Comparison of ENCODE assay signal across 8 cellular contexts in genomic region chr9:136728548-136729123, GRCh38. TPM values are rescaled to one million over a fixed set of nuclear protein-coding genes. Genes with fewer than 3 reads are reported as not detected.
A peak's percentile ranks its signal among the peaks of the same experiment; 100 is the strongest.
DNase-seq lines count a peak whose midpoint lies in the region; ATAC-seq and TF ChIP-seq lines count a peak whose summit lies in the region.

No MANE protein-coding gene starts in this region.

- intact Hi-C loops in activated CD4-positive, alpha-beta memory T cell treated with anti-CD3 and anti-CD28 coated beads for 36 hours (cut with micrococcal nuclease): loop anchor here (2.0 kb wide), 1 partner anchor 28 kb away; no protein-coding TSS in a partner anchor

- ATAC-seq in GM18868 (IDR thresholded peaks at IDR 0.05; ENCODE audit: unreplicated experiment): peak; percentile 25
- ATAC-seq in HG03159 (IDR thresholded peaks at IDR 0.05; ENCODE audit: unreplicated experiment): peak; percentile 15

- no peak overlapping the region for H3K9ac ChIP-seq in parathyroid adenoma

- no peak overlapping the region for H3K27ac ChIP-seq in parathyroid adenoma

- DNase-seq in AG08396 (ENCODE audit: low spot score): peak; percentile 79
- no peak for DNase-seq in activated CD4-positive, alpha-beta memory T cell treated with anti-CD3 and anti-CD28 coated beads for 36 hours
- DNase-seq in glutamatergic neuron: peak; percentile 63
- no peak for DNase-seq in HuH-7 (ENCODE audit: low spot score)
- no peak for DNase-seq in NCI-H2171 treated with DMSO at 0.1 percent for 48 hours (lab: John Stamatoyannopoulos, UW)

- no peaks in the 10 kb centered on the region for H3K9me3 Mint-ChIP-seq in activated CD4-positive, alpha-beta memory T cell treated with anti-CD3 and anti-CD28 coated beads for 36 hours
- H3K9me3 Mint-ChIP-seq in glutamatergic neuron (ENCODE audit: unreplicated experiment): peaks cover 8% of the 10 kb centered on the region

- peak overlapping the region; percentile 63 for H3K4me3 Mint-ChIP-seq in activated CD4-positive, alpha-beta memory T cell treated with anti-CD3 and anti-CD28 coated beads for 36 hours
- peak overlapping the region; percentile 75 for H3K4me3 Mint-ChIP-seq in glutamatergic neuron (ENCODE audit: unreplicated experiment)

- no peaks in the 10 kb centered on the region for H3K27me3 ChIP-seq in parathyroid adenoma (ENCODE audit: control insufficient read depth, insufficient read depth, low read length)

- H3K27me3 Mint-ChIP-seq in activated CD4-positive, alpha-beta memory T cell treated with anti-CD3 and anti-CD28 coated beads for 36 hours: no peaks in the 10 kb centered on the region
- H3K27me3 Mint-ChIP-seq in glutamatergic neuron (ENCODE audit: unreplicated experiment): peaks cover 13% of the 10 kb centered on the region

- no peak overlapping the region for H3K27ac Mint-ChIP-seq in activated CD4-positive, alpha-beta memory T cell treated with anti-CD3 and anti-CD28 coated beads for 36 hours
- H3K27ac Mint-ChIP-seq in glutamatergic neuron (ENCODE audit: unreplicated experiment): no peak overlapping the region

- H3K4me2 ChIP-seq in parathyroid adenoma (ENCODE audit: low read length): peak overlapping the region; percentile 98

- H3K4me3 ChIP-seq in parathyroid adenoma (ENCODE audit: low read depth, low read length): peak overlapping the region; percentile 93

- peaks cover 37% of the 10 kb centered on the region for H3K4me1 Mint-ChIP-seq in activated CD4-positive, alpha-beta memory T cell treated with anti-CD3 and anti-CD28 coated beads for 36 hours (ENCODE audit: low read depth)
- peaks cover 14% of the 10 kb centered on the region for H3K4me1 Mint-ChIP-seq in glutamatergic neuron (ENCODE audit: low read depth, unreplicated experiment)

- CTCF ChIA-PET in activated CD4-positive, alpha-beta memory T cell treated with anti-CD3 and anti-CD28 coated beads for 36 hours (lab: Charles Lee): interaction anchor here (0.7 to 3.7 kb wide), 12 partner anchors 13 to 342 kb away, joined by 3 to 14 read pairs (median 4); partner anchors contain the start of genes LCN8 and SAPCD2

- no peaks in the 10 kb centered on the region for H3K9me3 ChIP-seq in parathyroid adenoma (ENCODE audit: control insufficient read depth, low read length)

- POLR2A ChIA-PET in activated CD4-positive, alpha-beta memory T cell treated with anti-CD3 and anti-CD28 coated beads for 36 hours (lab: Charles Lee): interaction anchor here (0.6 to 2.6 kb wide), 14 partner anchors 10 to 264 kb away, joined by 3 to 25 read pairs (median 4); partner anchors contain the start of genes PAXX, RABL6 and TRAF2

- H3K79me2 ChIP-seq in parathyroid adenoma: peaks cover 2% of the 10 kb centered on the region

- TF ChIP-seq CTCF in glutamatergic neuron (IDR thresholded peaks at IDR 0.05; ENCODE audit: partially characterized antibody, unreplicated experiment) (no peak), parathyroid adenoma (IDR thresholded peaks at IDR 0.05) (no peak)

- no peaks in the 10 kb centered on the region for H3K36me3 ChIP-seq in parathyroid adenoma (ENCODE audit: control insufficient read depth, insufficient read depth, low read length)

- H3K36me3 Mint-ChIP-seq in activated CD4-positive, alpha-beta memory T cell treated with anti-CD3 and anti-CD28 coated beads for 36 hours: peaks cover 30% of the 10 kb centered on the region
- peaks cover 4% of the 10 kb centered on the region for H3K36me3 Mint-ChIP-seq in glutamatergic neuron (ENCODE audit: unreplicated experiment)

- H3K4me1 ChIP-seq in parathyroid adenoma: peaks cover 2% of the 10 kb centered on the region

- peak overlapping the region; percentile 78 for H2AFZ ChIP-seq in parathyroid adenoma

RNA-seq across cellular contexts. Expression of gene LCN10, which starts 14.1 kb away (rescaled TPM):
- total RNA-seq in activated CD4-positive, alpha-beta memory T cell treated with anti-CD3 and anti-CD28 coated beads for 36 hours: 1 to 10 TPM; 1.2 to 1.5 TPM
- total RNA-seq in glutamatergic neuron (ENCODE audit: unreplicated experiment): not detected

RNA-seq across cellular contexts. Expression of gene DIPK1B, which starts 16.3 kb away (rescaled TPM):
- not detected for total RNA-seq in activated CD4-positive, alpha-beta memory T cell treated with anti-CD3 and anti-CD28 coated beads for 36 hours
- 71.3 TPM for total RNA-seq in glutamatergic neuron (ENCODE audit: unreplicated experiment)

RNA-seq across cellular contexts. Expression of gene LCN6, which starts 19.7 kb away (rescaled TPM):
- not detected for total RNA-seq in activated CD4-positive, alpha-beta memory T cell treated with anti-CD3 and anti-CD28 coated beads for 36 hours
- total RNA-seq in glutamatergic neuron (ENCODE audit: unreplicated experiment): not detected

RNA-seq across cellular contexts. Expression of gene LCN8, which starts 29.4 kb away (rescaled TPM):
- not detected for total RNA-seq in activated CD4-positive, alpha-beta memory T cell treated with anti-CD3 and anti-CD28 coated beads for 36 hours
- not detected for total RNA-seq in glutamatergic neuron (ENCODE audit: unreplicated experiment)

RNA-seq across cellular contexts. Expression of gene LCN15, which starts 35.7 kb away (rescaled TPM):
- not detected for total RNA-seq in activated CD4-positive, alpha-beta memory T cell treated with anti-CD3 and anti-CD28 coated beads for 36 hours
- total RNA-seq in glutamatergic neuron (ENCODE audit: unreplicated experiment): 1.9 TPM

Comparison
In these comparisons a context has a peak if more than half of its experiments do, and no peak if none do; other contexts are left out.
1. DNase-seq: peak in AG08396 (single experiment) and glutamatergic neuron (single experiment); none in activated CD4-positive, alpha-beta memory T cell treated with anti-CD3 and anti-CD28 coated beads for 36 hours (single experiment), HuH-7 (single experiment) and NCI-H2171 treated with DMSO at 0.1 percent for 48 hours (single experiment).
2. RNA of gene DIPK1B, which starts 16.3 kb away (total RNA-seq): 71.3 TPM in glutamatergic neuron (single experiment); not detected in activated CD4-positive, alpha-beta memory T cell treated with anti-CD3 and anti-CD28 coated beads for 36 hours; every median in the first group is over 10 times any median in the second.